Comparison of ENCODE assay signal across 8 cellular contexts in the genomic region with DNA sequence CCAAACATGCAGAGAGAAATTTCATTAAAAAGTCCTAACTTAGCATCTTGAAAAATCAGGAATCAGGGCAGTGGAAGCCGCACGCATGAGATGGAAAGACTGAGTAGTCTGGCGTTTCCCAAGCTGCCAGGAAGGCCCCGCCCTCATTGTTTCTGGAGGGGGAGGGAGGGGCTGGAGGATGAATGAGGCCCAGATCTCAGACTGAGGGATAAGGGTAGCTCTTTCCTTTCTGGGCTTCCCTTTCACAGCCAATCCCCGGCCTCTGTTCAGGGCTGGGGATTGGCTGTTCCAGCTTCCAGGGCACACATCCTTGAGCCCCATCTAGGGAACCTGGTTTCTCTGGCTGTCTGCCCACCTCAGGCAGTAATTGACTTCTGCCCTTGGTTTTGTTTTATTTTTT. TPM values are rescaled to one million over a fixed set of nuclear protein-coding genes. Genes with fewer than 3 reads are reported as not detected.
A peak's percentile ranks its signal among the peaks of the same experiment; 100 is the strongest.
DNase-seq lines count a peak whose midpoint lies in the region; ATAC-seq and TF ChIP-seq lines count a peak whose summit lies in the region.

No MANE protein-coding gene starts in this region.

- peaks cover 1% of the 10 kb centered on the region for H3K36me3 Mint-ChIP-seq in activated naive CD8-positive, alpha-beta T cell
- H3K36me3 Mint-ChIP-seq in activated naive CD8-positive, alpha-beta T cell treated with anti-CD3 and anti-CD28 coated beads for 36 hours, result peaks cover 13% of the 10 kb centered on the region
- H3K36me3 Mint-ChIP-seq in activated T-helper 17 cell treated with anti-CD3 and anti-CD28 coated beads, Interleukin-2, amount 50 U/mL, for 72 hours (ENCODE audit: low read depth), result peaks cover 25% of the 10 kb centered on the region

- peak overlapping the region; percentile 81 for H3K27ac Mint-ChIP-seq in activated naive CD8-positive, alpha-beta T cell
- H3K27ac Mint-ChIP-seq in activated naive CD8-positive, alpha-beta T cell treated with anti-CD3 and anti-CD28 coated beads for 36 hours, result no peak overlapping the region
- H3K27ac Mint-ChIP-seq in activated T-helper 17 cell treated with anti-CD3 and anti-CD28 coated beads, Interleukin-2, amount 50 U/mL, for 72 hours, result peak overlapping the region; percentile 79

- 6 to 19% (median 8%) methylated on average over 5 of the region's 5 CpGs for WGBS in stomach, 5 donors

- H3K27me3 ChIP-seq in stomach, result no peaks in the 10 kb centered on the region

- ATAC-seq in activated T-helper 17 cell treated with anti-CD3 and anti-CD28 coated beads, Interleukin-2, amount 50 U/mL, for 72 hours (replicated peaks), result peak; percentile 29
- ATAC-seq in left ventricle myocardium superior (peak; percentile 82), HG03354 (IDR thresholded peaks at IDR 0.05; ENCODE audit: poor library complexity, severe bottlenecking, unreplicated experiment) (no peak)

- no peak for DNase-seq in activated naive CD8-positive, alpha-beta T cell treated with anti-CD3 and anti-CD28 coated beads for 36 hours
- DNase-seq in left ventricle myocardium superior (peak; percentile 71), stomach (peak; percentile 62), HuH-7 (ENCODE audit: low spot score) (no peak)
- DNase-seq in activated T-cell treated with anti-CD3 and anti-CD28 coated beads, Interleukin-2, amount 50 U/mL, for 1 hour, result no peak

- H3K4me1 Mint-ChIP-seq in activated naive CD8-positive, alpha-beta T cell (ENCODE audit: low read depth), result peaks cover 26% of the 10 kb centered on the region
- H3K4me1 Mint-ChIP-seq in activated naive CD8-positive, alpha-beta T cell treated with anti-CD3 and anti-CD28 coated beads for 36 hours, result peaks cover 23% of the 10 kb centered on the region
- peaks cover 14% of the 10 kb centered on the region for H3K4me1 Mint-ChIP-seq in activated T-helper 17 cell treated with anti-CD3 and anti-CD28 coated beads, Interleukin-2, amount 50 U/mL, for 72 hours

- no peaks in the 10 kb centered on the region for H3K27me3 Mint-ChIP-seq in activated naive CD8-positive, alpha-beta T cell
- no peaks in the 10 kb centered on the region for H3K27me3 Mint-ChIP-seq in activated naive CD8-positive, alpha-beta T cell treated with anti-CD3 and anti-CD28 coated beads for 36 hours
- H3K27me3 Mint-ChIP-seq in activated T-helper 17 cell treated with anti-CD3 and anti-CD28 coated beads, Interleukin-2, amount 50 U/mL, for 72 hours, result no peaks in the 10 kb centered on the region

- H3K9me3 Mint-ChIP-seq in activated naive CD8-positive, alpha-beta T cell (ENCODE audit: low read depth), result no peaks in the 10 kb centered on the region
- H3K9me3 Mint-ChIP-seq in activated naive CD8-positive, alpha-beta T cell treated with anti-CD3 and anti-CD28 coated beads for 36 hours, result no peaks in the 10 kb centered on the region
- H3K9me3 Mint-ChIP-seq in activated T-helper 17 cell treated with anti-CD3 and anti-CD28 coated beads, Interleukin-2, amount 50 U/mL, for 72 hours, result no peaks in the 10 kb centered on the region

- TF ChIP-seq EP300 in stomach (IDR thresholded peaks at IDR 0.05), result no peak

- H3K27ac ChIP-seq in stomach, result peak overlapping the region in 4 of 5 donors; percentile 59 to 74 (median 67)

- no peaks in the 10 kb centered on the region for H3K9me3 ChIP-seq in stomach

- intact Hi-C loops in left ventricle myocardium superior (cut with micrococcal nuclease) (loop anchor here (10.0 kb wide), 1 partner anchor 83 kb away; no protein-coding TSS in a partner anchor), stomach (cut with DNase I; ENCODE audit: low total_unique reads) (loop anchor here (5.0 kb wide), 1 partner anchor 81 kb away; no protein-coding TSS in a partner anchor)

- TF ChIP-seq CTCF in stomach (IDR thresholded peaks at IDR 0.05), result no peak

- H3K4me1 ChIP-seq in stomach, result peaks cover 14 to 34% (median 25%) of the 10 kb centered on the region in 4 donors

- peaks cover 21 to 36% (median 34%) of the 10 kb centered on the region in 4 donors for H3K36me3 ChIP-seq in stomach

- no peak overlapping the region for H3K4me3 ChIP-seq in stomach

- no peak overlapping the region for H3K4me3 Mint-ChIP-seq in activated naive CD8-positive, alpha-beta T cell
- no peak overlapping the region for H3K4me3 Mint-ChIP-seq in activated naive CD8-positive, alpha-beta T cell treated with anti-CD3 and anti-CD28 coated beads for 36 hours
- no peak overlapping the region for H3K4me3 Mint-ChIP-seq in activated T-helper 17 cell treated with anti-CD3 and anti-CD28 coated beads, Interleukin-2, amount 50 U/mL, for 72 hours

- TF ChIP-seq POLR2A in stomach (IDR thresholded peaks at IDR 0.05), result no peak

RNA-seq across cellular contexts. Expression of gene C19orf53, which starts 7.3 kb away (rescaled TPM):
- total RNA-seq in activated naive CD8-positive, alpha-beta T cell treated with anti-CD3 and anti-CD28 coated beads for 36 hours, result 100 to 1,000 TPM; 137 to 141 TPM
- total RNA-seq in activated T-helper 17 cell treated with anti-CD3 and anti-CD28 coated beads, Interleukin-2, amount 50 U/mL, for 72 hours, result 100 to 1,000 TPM in 1 of 2 donors, 10 to 100 TPM in 1; 76.7 to 127 TPM
- total RNA-seq in left ventricle myocardium superior (91.1 TPM), stomach (100 to 1,000 TPM in 4 of 5 donors, 10 to 100 TPM in 1; 14.7 to 271 (median 188) TPM)
- 100 to 1,000 TPM; 171 to 221 (median 196) TPM for polyA plus RNA-seq in stomach

RNA-seq across cellular contexts. Expression of gene ZSWIM4, which starts 13.7 kb away (rescaled TPM):
- 1 to 10 TPM; 4.3 to 4.4 TPM for total RNA-seq in activated naive CD8-positive, alpha-beta T cell treated with anti-CD3 and anti-CD28 coated beads for 36 hours
- total RNA-seq in activated T-helper 17 cell treated with anti-CD3 and anti-CD28 coated beads, Interleukin-2, amount 50 U/mL, for 72 hours, result 10 to 100 TPM in 1 of 2 donors, 1 to 10 TPM in 1; 5.4 to 10.6 TPM
- total RNA-seq in left ventricle myocardium superior (2.3 TPM), stomach (10 to 100 TPM in 1 of 5 donors, 1 to 10 TPM in 4; 2.2 to 14.0 (median 4.3) TPM)
- polyA plus RNA-seq in stomach, result 1 to 10 TPM; 2.3 to 4.9 (median 3.0) TPM

RNA-seq across cellular contexts. Expression of gene MRI1, which starts 17.2 kb away (rescaled TPM):
- total RNA-seq in activated naive CD8-positive, alpha-beta T cell treated with anti-CD3 and anti-CD28 coated beads for 36 hours, result 10 to 100 TPM; 35.8 to 38.2 TPM
- 10 to 100 TPM; 45.3 to 53.7 TPM for total RNA-seq in activated T-helper 17 cell treated with anti-CD3 and anti-CD28 coated beads, Interleukin-2, amount 50 U/mL, for 72 hours
- total RNA-seq in left ventricle myocardium superior (13.7 TPM), stomach (100 to 1,000 TPM in 1 of 5 donors, 10 to 100 TPM in 4; 24.4 to 249 (median 48.7) TPM)
- 10 to 100 TPM in 1 of 3 donors, 1 to 10 TPM in 2; 7.3 to 28.5 (median 9.6) TPM for polyA plus RNA-seq in stomach

Comparison
In these comparisons a context has a peak if more than half of its experiments do, and no peak if none do; other contexts are left out.
1. DNase-seq: peak in left ventricle myocardium superior (single experiment) and stomach (single experiment); none in activated naive CD8-positive, alpha-beta T cell treated with anti-CD3 and anti-CD28 coated beads for 36 hours (single experiment), activated T-cell treated with anti-CD3 and anti-CD28 coated beads, Interleukin-2, amount 50 U/mL, for 1 hour (single experiment) and HuH-7 (single experiment).